Comparison of ENCODE assay signal across 11 cellular contexts in the genomic region with DNA sequence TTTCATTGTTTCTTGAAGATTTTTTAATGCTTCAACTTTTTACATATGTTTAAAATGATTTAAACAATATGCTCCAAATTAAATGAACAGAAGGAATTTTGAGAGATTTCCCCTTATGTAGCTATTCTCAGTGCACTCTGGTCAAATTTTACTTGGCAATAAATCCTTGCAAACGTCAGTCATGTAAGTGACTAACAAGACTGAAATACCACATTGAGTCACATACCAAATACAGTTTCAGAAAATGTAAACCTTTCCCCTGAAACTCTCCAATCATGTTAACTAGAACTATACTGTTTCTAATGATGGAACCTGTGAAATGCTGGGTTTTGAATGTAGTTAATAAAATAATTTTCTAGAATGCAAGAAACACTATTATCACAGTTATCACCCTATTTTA. TPM values are rescaled to one million over a fixed set of nuclear protein-coding genes. Genes with fewer than 3 reads are reported as not detected.
DNase-seq lines count a peak whose midpoint lies in the region; ATAC-seq and TF ChIP-seq lines count a peak whose summit lies in the region.
"Had no signal": no experiment of that assay in that cellular context is flagged by ENCODE, and none has a peak within 500 bp of the region (broad histone marks: within the 10 kb centered on the region; RNA-seq: fewer than 3 reads in every experiment).

No MANE protein-coding gene starts in this region.

- no peaks in the 10 kb centered on the region for H3K27me3 Mint-ChIP-seq in activated CD4-positive, alpha-beta T cell treated with anti-CD3 and anti-CD28 coated beads, Interleukin-2, amount 10 ng/mL, durations not matched to agents 24 days and 14 days

- H3K27ac Mint-ChIP-seq in activated CD4-positive, alpha-beta T cell treated with anti-CD3 and anti-CD28 coated beads, Interleukin-2, amount 10 ng/mL, durations not matched to agents 24 days and 14 days = peak overlapping the region; percentile 39

- peaks cover 42% of the 10 kb centered on the region for H3K36me3 Mint-ChIP-seq in activated CD4-positive, alpha-beta T cell treated with anti-CD3 and anti-CD28 coated beads, Interleukin-2, amount 10 ng/mL, durations not matched to agents 24 days and 14 days (ENCODE audit: low read depth)

- DNase-seq in activated CD4-positive, alpha-beta T cell treated with anti-CD3 and anti-CD28 coated beads, Interleukin-2, amount 10 ng/mL, durations not matched to agents 24 days and 14 days = no peak
- DNase-seq in activated CD4-positive, alpha-beta T cell treated with anti-CD3 and anti-CD28 coated beads, Interleukin-2, amount 50 U/mL, for 48 hours = no peak
- DNase-seq in astrocyte of the spinal cord (ENCODE audit: low read depth, low spot score) (peak; percentile 12), skeletal muscle cell (ENCODE audit: low read depth) (peak; percentile 14), NCI-H2107 treated with DMSO at 0.1 percent for 48 hours (lab: John Stamatoyannopoulos, UW; ENCODE audit: unreplicated experiment) (no peak)
- DNase-seq: activated CD8-positive, alpha-beta memory T cell treated with anti-CD3 and anti-CD28 coated beads for 24 hours; NCI-H345; SJCRH30 had no signal

- ATAC-seq in HG03108 (IDR thresholded peaks at IDR 0.05; ENCODE audit: unreplicated experiment) (peak; percentile 71), HG03439 (IDR thresholded peaks at IDR 0.05; ENCODE audit: unreplicated experiment) (no peak), HG02571 (IDR thresholded peaks at IDR 0.05; ENCODE audit: unreplicated experiment) (no peak)

- H3K4me3 Mint-ChIP-seq in activated CD4-positive, alpha-beta T cell treated with anti-CD3 and anti-CD28 coated beads, Interleukin-2, amount 10 ng/mL, durations not matched to agents 24 days and 14 days = peak overlapping the region; percentile 19

- in situ Hi-C loops in astrocyte of the spinal cord (cut with HindIII; ENCODE audit: low sequenced_read_pairs) = no loop called here

- no peak overlapping the region for H3K4me3 ChIP-seq in astrocyte of the spinal cord (ENCODE audit: low read depth, low read length)
- no peak overlapping the region for H3K4me3 ChIP-seq in skeletal muscle cell (ENCODE audit: low read depth, low read length)
- H3K4me3 ChIP-seq: SJCRH30 had no signal

- H3K9me3 Mint-ChIP-seq in activated CD4-positive, alpha-beta T cell treated with anti-CD3 and anti-CD28 coated beads, Interleukin-2, amount 10 ng/mL, durations not matched to agents 24 days and 14 days = no peaks in the 10 kb centered on the region

- peaks cover 38% of the 10 kb centered on the region for H3K4me1 Mint-ChIP-seq in activated CD4-positive, alpha-beta T cell treated with anti-CD3 and anti-CD28 coated beads, Interleukin-2, amount 10 ng/mL, durations not matched to agents 24 days and 14 days

- intact Hi-C loops in activated CD4-positive, alpha-beta T cell treated with anti-CD3 and anti-CD28 coated beads, Interleukin-2, amount 10 ng/mL, durations not matched to agents 24 days and 14 days (cut with micrococcal nuclease) = loop anchor here (10.0 kb wide), 1 partner anchor 302 kb away; the partner anchor contains the start of gene PCBD2

- TF ChIP-seq CTCF in astrocyte of the spinal cord (IDR thresholded peaks at IDR 0.05; ENCODE audit: low read depth, low read length) = no peak

RNA-seq across cellular contexts. Expression of gene SAR1B, which starts 29.6 kb away (rescaled TPM):
- total RNA-seq in activated CD4-positive, alpha-beta T cell treated with anti-CD3 and anti-CD28 coated beads, Interleukin-2, amount 10 ng/mL, durations not matched to agents 24 days and 14 days = 43.9 and 56.2 TPM in 2 replicates

RNA-seq across cellular contexts. Expression of gene SEC24A, which starts 45.5 kb away (rescaled TPM):
- total RNA-seq in activated CD4-positive, alpha-beta T cell treated with anti-CD3 and anti-CD28 coated beads, Interleukin-2, amount 10 ng/mL, durations not matched to agents 24 days and 14 days = 29.4 and 31.2 TPM in 2 replicates

Comparison
In these comparisons a context has a peak if more than half of its experiments do, and no peak if none do; other contexts are left out.
1. DNase-seq: peak in astrocyte of the spinal cord (single experiment) and skeletal muscle cell (single experiment); none in activated CD4-positive, alpha-beta T cell treated with anti-CD3 and anti-CD28 coated beads, Interleukin-2, amount 10 ng/mL, durations not matched to agents 24 days and 14 days (single experiment), activated CD4-positive, alpha-beta T cell treated with anti-CD3 and anti-CD28 coated beads, Interleukin-2, amount 50 U/mL, for 48 hours (0 of 2) and NCI-H2107 treated with DMSO at 0.1 percent for 48 hours (single experiment).